ENCODE assay signal across 1 cellular context in genomic region chr9:89021154-89021803, GRCh38.
A peak's percentile ranks its signal among the peaks of the same experiment; 100 is the strongest.
TF ChIP-seq lines count a peak whose summit lies in the region.

No MANE protein-coding gene starts in this region.

TF ChIP-seq in IMR-90, 13 proteins besides CTCF, POLR2A, EP300 and RAD21 (continued from another document):
- TF ChIP-seq, protein P1, sequence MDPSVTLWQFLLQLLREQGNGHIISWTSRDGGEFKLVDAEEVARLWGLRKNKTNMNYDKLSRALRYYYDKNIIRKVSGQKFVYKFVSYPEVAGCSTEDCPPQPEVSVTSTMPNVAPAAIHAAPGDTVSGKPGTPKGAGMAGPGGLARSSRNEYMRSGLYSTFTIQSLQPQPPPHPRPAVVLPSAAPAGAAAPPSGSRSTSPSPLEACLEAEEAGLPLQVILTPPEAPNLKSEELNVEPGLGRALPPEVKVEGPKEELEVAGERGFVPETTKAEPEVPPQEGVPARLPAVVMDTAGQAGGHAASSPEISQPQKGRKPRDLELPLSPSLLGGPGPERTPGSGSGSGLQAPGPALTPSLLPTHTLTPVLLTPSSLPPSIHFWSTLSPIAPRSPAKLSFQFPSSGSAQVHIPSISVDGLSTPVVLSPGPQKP (IDR thresholded peaks at IDR 0.05; ENCODE audit: borderline replicate concordance, low read depth, low read length): no peak
- TF ChIP-seq NFE2L2 (IDR thresholded peaks at IDR 0.05; ENCODE audit: low read depth, low read length): peak; percentile 76
- 0 out of 2 replicates have a peak, but pooled peaks have one; percentile 24 for TF ChIP-seq MAFK (IDR thresholded peaks at IDR 0.05; ENCODE audit: low read depth, low read length)
- TF ChIP-seq FOS (IDR thresholded peaks at IDR 0.05; ENCODE audit: low read depth, low read length): peak; percentile 93
- 0 out of 2 replicates have a peak, but pooled peaks have one; percentile 28 for TF ChIP-seq CEBPB (IDR thresholded peaks at IDR 0.05; ENCODE audit: low read depth, low read length)
- TF ChIP-seq BHLHE40 (IDR thresholded peaks at IDR 0.05; ENCODE audit: low read depth, low read length): 0 out of 2 replicates have a peak, but pooled peaks have one; percentile 47
